In the genomic region with DNA sequence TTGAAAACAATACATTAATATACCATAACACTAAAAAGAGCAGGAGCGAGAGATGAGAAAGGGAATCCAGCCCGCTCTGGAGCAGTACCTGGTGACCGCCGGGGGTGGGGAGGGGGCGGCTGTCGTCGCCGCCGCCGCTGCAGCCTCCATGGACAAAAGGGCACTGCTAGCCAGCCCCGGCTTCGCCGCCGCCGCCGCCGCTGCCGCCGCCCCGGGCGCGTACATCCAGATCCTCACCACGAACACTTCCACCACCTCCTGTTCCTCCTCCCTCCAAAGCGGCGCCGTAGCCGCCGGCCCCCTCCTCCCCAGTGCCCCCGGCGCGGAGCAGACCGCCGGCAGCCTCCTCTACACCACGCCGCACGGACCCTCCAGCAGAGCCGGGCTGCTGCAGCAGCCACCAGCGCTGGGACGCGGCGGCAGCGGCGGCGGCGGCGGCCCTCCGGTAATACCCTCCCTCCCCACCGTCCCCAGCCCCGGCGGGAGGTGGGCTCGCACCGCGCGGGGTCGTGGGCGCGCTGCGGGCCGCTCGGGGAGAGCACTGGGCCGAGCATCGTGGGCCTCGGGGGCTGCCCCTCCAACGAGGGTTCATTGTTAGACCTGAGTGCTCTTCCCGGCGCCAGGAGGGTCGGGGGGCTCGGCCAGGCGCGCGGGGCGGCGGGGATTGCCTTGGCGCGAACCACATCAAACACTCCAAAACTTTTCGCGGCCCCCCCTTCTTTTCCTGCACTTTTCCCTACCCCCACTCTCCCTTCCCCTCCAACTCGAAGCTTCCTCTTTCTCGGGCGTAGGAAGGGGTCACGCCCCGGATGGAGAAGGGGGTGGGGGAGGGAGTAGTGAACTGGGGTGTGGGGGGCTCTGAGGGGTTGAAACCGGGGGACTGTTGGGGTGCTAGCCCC, we compare ENCODE assay signal across 8 cellular contexts. TPM values are rescaled to one million over a fixed set of nuclear protein-coding genes. Genes with fewer than 3 reads are reported as not detected.
A peak's percentile ranks its signal among the peaks of the same experiment; 100 is the strongest.
DNase-seq lines count a peak whose midpoint lies in the region; ATAC-seq and TF ChIP-seq lines count a peak whose summit lies in the region.

No MANE protein-coding gene starts in this region.

- no peaks in the 10 kb centered on the region for H3K9me3 ChIP-seq in lung (ENCODE audit: control insufficient read depth in 2 of 2, insufficient read depth in 1 of 2, low read length in 1 of 2)

- no peak for ATAC-seq in lung (ENCODE audit: insufficient read depth, low FRiP score)
- ATAC-seq in GM18870 (IDR thresholded peaks at IDR 0.05; ENCODE audit: unreplicated experiment): no peak

- 1% methylated on average over 59 to 83 of the region's 83 CpGs for WGBS in lung, 2 donors

- peak; percentile 23 to 55 for DNase-seq in NCI-H524 (lab: John Stamatoyannopoulos, UW)
- no peak for DNase-seq in NCI-H524 treated with DMSO at 0.1 percent for 48 hours (lab: John Stamatoyannopoulos, UW)
- DNase-seq in NCI-H2171 (lab: John Stamatoyannopoulos, UW): peak; percentile 46
- peak; percentile 62 for DNase-seq in activated CD4-positive, alpha-beta T cell treated with anti-CD3 and anti-CD28 coated beads for 48 hours
- peak in 5 of 10 donors; percentile 10 to 55 (median 35) for DNase-seq in dorsolateral prefrontal cortex
- DNase-seq in lung (ENCODE audit: low spot score): peak; percentile 40
- peak in 2 of 3 donors; percentile 23 to 43 for DNase-seq in stimulated activated CD4-positive, alpha-beta T cell treated with anti-CD3 and anti-CD28 coated beads, TNF-alpha, amount 100 ng/mL, for 48 hours (ENCODE audit: low read depth in 3 of 3)

- H3K27me3 ChIP-seq in dorsolateral prefrontal cortex (peaks cover 0 to 4% (median 0%) of the 10 kb centered on the region in 45 donors), lung (ENCODE audit: control insufficient read depth, insufficient read depth) (no peaks in the 10 kb centered on the region)

- H3K4me3 ChIP-seq in dorsolateral prefrontal cortex (peak overlapping the region; percentile 38 to 88 (median 71)), lung (peak overlapping the region; percentile 56)

- H3K36me3 ChIP-seq in lung (ENCODE audit: control insufficient read depth in 2 of 2, insufficient read depth in 2 of 2, low read length in 2 of 2): no peaks in the 10 kb centered on the region

- H3K27ac ChIP-seq in dorsolateral prefrontal cortex (peak overlapping the region in 52 of 59 donors; percentile 13 to 91 (median 78)), lung (ENCODE audit: low read depth in 1 of 2, low read length in 1 of 2) (peak overlapping the region; percentile 85 to 86)

- TF ChIP-seq CTCF in dorsolateral prefrontal cortex (IDR thresholded peaks at IDR 0.05 in 54 of 56, conservative IDR thresholded peaks at IDR 0.05 in 2 of 56; ENCODE audit: low read depth in 1 of 56, partially characterized antibody in 56 of 56) (no peak), lung (IDR thresholded peaks at IDR 0.05; ENCODE audit: control extremely low read depth, extremely low read depth) (no peak)

- intact Hi-C loops in dorsolateral prefrontal cortex (cut with DNase I): loop anchor here (5.0 to 10.0 kb wide), 3 partner anchors 108 to 308 kb away; partner anchors contain the start of gene CDKAL1 (in 1 of the 2)

- peaks cover 0 to 2% of the 10 kb centered on the region in 2 donors for H3K4me1 ChIP-seq in lung (ENCODE audit: control insufficient read depth in 2 of 2, insufficient read depth in 2 of 2, low read length in 2 of 2)

RNA-seq across cellular contexts. Expression of gene E2F3, which starts 0.8 kb away (rescaled TPM):
- 10 to 100 TPM in 71 of 120 experiments, 1 to 10 TPM in 49; 5.6 to 18.0 (median 10.5) TPM for total RNA-seq in dorsolateral prefrontal cortex
- 1 to 10 TPM; 6.0 to 9.3 TPM for total RNA-seq in lung
- polyA plus RNA-seq in lung: 10 to 100 TPM in 1 of 2 donors, 1 to 10 TPM in 1; 4.1 to 13.3 TPM
